11 cellular contexts compared by ENCODE assay signal in genomic region chr10:44976352-44977198, GRCh38. TPM values are rescaled to one million over a fixed set of nuclear protein-coding genes. Genes with fewer than 3 reads are reported as not detected.
DNase-seq lines count a peak whose midpoint lies in the region; ATAC-seq and TF ChIP-seq lines count a peak whose summit lies in the region.
"Had no signal": no experiment of that assay in that cellular context is flagged by ENCODE, and none has a peak within 500 bp of the region (broad histone marks: within the 10 kb centered on the region; RNA-seq: fewer than 3 reads in every experiment).

No MANE protein-coding gene starts in this region.

- H3K27me3 ChIP-seq in right atrium auricular region (no peaks in the 10 kb centered on the region), rectal smooth muscle tissue (ENCODE audit: control insufficient read depth, insufficient read depth, low read length) (no peaks in the 10 kb centered on the region)
- H3K27me3 ChIP-seq: neutrophil had no signal

- H3K4me1 ChIP-seq in right atrium auricular region (peaks cover 0 to 100% of the 10 kb centered on the region in 2 donors), rectal smooth muscle tissue (ENCODE audit: control insufficient read depth, insufficient read depth, low read length) (peaks cover 29% of the 10 kb centered on the region)

- CTCF ChIA-PET in AG04449 (lab: Yijun Ruan, JAX), result interaction anchor here (1.4 to 4.4 kb wide), 5 partner anchors 11 to 44 kb away, joined by 3 to 51 read pairs (median 6); no protein-coding TSS in a partner anchor

- no peak for TF ChIP-seq CTCF in AG04449 (IDR thresholded peaks at IDR 0.05; ENCODE audit: insufficient read depth, low read length, missing control alignments)
- no peak for TF ChIP-seq CTCF in right atrium auricular region (IDR thresholded peaks at IDR 0.05)

- ATAC-seq in HG03108 (IDR thresholded peaks at IDR 0.05; ENCODE audit: unreplicated experiment) (no peak), GM21717 (IDR thresholded peaks at IDR 0.05; ENCODE audit: unreplicated experiment) (no peak)

- H3K27ac ChIP-seq in angular gyrus (ENCODE audit: low read depth, low read length) (peak overlapping the region; percentile 97), right atrium auricular region (peak overlapping the region; percentile 91 to 96), rectal smooth muscle tissue (ENCODE audit: low read depth, low read length) (peak overlapping the region; percentile 82)
- H3K27ac ChIP-seq: neutrophil had no signal

- H3K36me3 ChIP-seq in right atrium auricular region, result peaks cover 30% of the 10 kb centered on the region
- no peaks in the 10 kb centered on the region for H3K36me3 ChIP-seq in rectal smooth muscle tissue (ENCODE audit: control insufficient read depth, insufficient read depth, low read length)
- H3K36me3 ChIP-seq: neutrophil had no signal

- H3K9ac ChIP-seq in rectal smooth muscle tissue (ENCODE audit: low read length), result no peak overlapping the region

- H3K4me3 ChIP-seq in AG04449 (ENCODE audit: low read depth, low read length) (peak overlapping the region; percentile 82), right atrium auricular region (peak overlapping the region; percentile 60 to 65), rectal smooth muscle tissue (ENCODE audit: low read length) (peak overlapping the region; percentile 64)

- no peaks in the 10 kb centered on the region for H3K9me3 ChIP-seq in right atrium auricular region
- H3K9me3 ChIP-seq: neutrophil had no signal

- DNase-seq in AG04449 (ENCODE audit: low read depth, low spot score), result no peak
- DNase-seq in right atrium auricular region (ENCODE audit: low spot score), result no peak
- no peak for DNase-seq in NCI-H1417 (lab: John Stamatoyannopoulos, UW)
- DNase-seq in stimulated activated CD4-positive, alpha-beta T cell treated with anti-CD3 and anti-CD28 coated beads, Interleukin-4, amount 100 ng/mL, for 4 hours, result no peak
- DNase-seq: activated CD4-positive, CD25-positive, alpha-beta regulatory T cell had no signal

- POLR2A ChIA-PET in AG04449 (lab: Yijun Ruan, JAX), result no interaction called here

RNA-seq across cellular contexts. Expression of gene DEPP1, which starts 2.0 kb away (rescaled TPM):
- 100 to 1,000 TPM in 1 of 2 donors, 10 to 100 TPM in 1; 68.8 to 143 TPM for total RNA-seq in right atrium auricular region
- total RNA-seq: B cell had no signal

RNA-seq across cellular contexts. Expression of gene RASSF4, which starts 17.0 kb away (rescaled TPM):
- 10 to 100 TPM; 43.3 to 43.4 TPM for total RNA-seq in right atrium auricular region

RNA-seq across cellular contexts. Expression of gene ZNF22, which starts 24.1 kb away (rescaled TPM):
- total RNA-seq in right atrium auricular region, result 10 to 100 TPM; 19.3 to 20.5 TPM
